Comparison of ENCODE assay signal across 8 cellular contexts in genomic region chr20:14897608-14898007, GRCh38.
"Had no signal": no experiment of that assay in that cellular context is flagged by ENCODE, and none has a peak within 500 bp of the region (broad histone marks: within the 10 kb centered on the region; RNA-seq: fewer than 3 reads in every experiment).

No MANE protein-coding gene starts in this region.

- ATAC-seq: GM12878 had no signal

- DNase-seq: GDM1, GF-D8 had no signal

- FAIRE-seq: G401.6, GM12878, GM12891, GM12892, GM18507, GM19239 had no signal

- H3K4me3 ChIP-seq: GM12878 had no signal
